In the genomic region with DNA sequence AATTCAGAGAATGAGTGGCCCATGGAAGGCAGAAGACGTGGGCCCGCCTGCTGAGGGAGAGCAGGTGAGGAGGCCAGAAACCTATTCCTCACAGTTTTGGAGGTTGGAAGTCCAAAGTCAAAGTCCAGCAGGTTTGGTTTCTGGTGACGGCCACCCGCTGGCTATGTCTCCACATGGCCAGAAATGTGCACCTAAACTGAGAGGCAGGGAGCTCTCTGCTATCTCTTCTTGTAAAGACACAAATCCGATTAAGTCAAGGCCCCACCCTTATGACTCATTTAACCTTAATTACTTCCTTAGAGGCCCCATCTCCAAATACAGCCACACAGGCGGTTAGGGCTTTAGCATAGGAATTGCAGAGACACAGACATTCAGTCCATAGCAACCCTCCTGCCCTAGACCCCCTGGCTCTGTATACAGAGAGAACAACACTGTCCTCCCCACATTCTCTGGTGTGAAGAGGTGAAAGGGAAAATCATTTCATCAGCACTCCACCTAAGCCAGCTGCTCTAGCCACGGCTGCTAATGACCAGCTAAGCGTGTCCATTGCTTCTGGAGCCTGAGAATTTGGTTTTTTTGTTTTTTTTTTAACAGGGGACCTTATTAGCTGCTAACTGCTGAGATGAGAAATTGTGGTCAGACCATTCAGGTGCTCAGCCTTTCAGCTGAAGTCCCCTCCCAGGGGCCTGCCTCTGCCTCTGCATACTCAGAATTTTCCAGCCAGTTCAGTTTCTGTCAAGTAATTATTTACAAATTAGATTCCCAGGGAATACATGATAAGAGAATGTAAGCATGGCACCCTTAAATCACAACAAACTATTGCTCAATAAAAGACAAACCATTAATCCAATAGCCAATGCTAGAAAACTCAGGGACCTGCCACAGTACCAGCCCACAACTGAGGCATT, we compare ENCODE assay signal across 1 cellular context.
TF ChIP-seq lines count a peak whose summit lies in the region.

No MANE protein-coding gene starts in this region.

TF ChIP-seq in GM12878, 131 proteins besides CTCF, POLR2A, EP300 and RAD21 (continued from another document and continues in another):
- TF ChIP-seq BACH1 (IDR thresholded peaks at IDR 0.05; ENCODE audit: borderline replicate concordance) (peak; percentile 12; the same call in 1 of the 2 replicates), NBN (IDR thresholded peaks at IDR 0.05) (peak; percentile 90), JUNB (IDR thresholded peaks at IDR 0.05) (peak; percentile 74), KDM1A (IDR thresholded peaks at IDR 0.05; ENCODE audit: borderline replicate concordance) (no peak), ASH2L (IDR thresholded peaks at IDR 0.05; ENCODE audit: borderline replicate concordance, low read depth) (no peak), ATF7 (IDR thresholded peaks at IDR 0.05; ENCODE audit: low read depth) (peak; percentile 88), FOXK2 (IDR thresholded peaks at IDR 0.05) (no peak), NR2C1 (IDR thresholded peaks at IDR 0.05) (no peak), RELB (IDR thresholded peaks at IDR 0.05; ENCODE audit: low read depth) (peak; percentile 93), EED (IDR thresholded peaks at IDR 0.05; ENCODE audit: low read depth) (peak; percentile 88), STAT3 (IDR thresholded peaks at IDR 0.05; ENCODE audit: low read depth, low read length) (peak; percentile 74; the same call in 1 of the 2 replicates), SMC3 (IDR thresholded peaks at IDR 0.05; ENCODE audit: borderline replicate concordance, low read length) (peak; percentile 34; the same call in 1 of the 2 replicates), MYC (IDR thresholded peaks at IDR 0.05; ENCODE audit: insufficient read depth, insufficient read length, insufficient replicate concordance, low read length, severe bottlenecking) (no peak), CBX3 (IDR thresholded peaks at IDR 0.05; ENCODE audit: borderline replicate concordance, low read depth) (no peak), BRCA1 (IDR thresholded peaks at IDR 0.05; ENCODE audit: low read depth, low read length) (no peak), CHD1 (IDR thresholded peaks at IDR 0.05; ENCODE audit: low read depth, low read length) (no peak), USF2 (IDR thresholded peaks at IDR 0.05; ENCODE audit: borderline replicate concordance, low read depth, low read length) (no peak), SMAD1 (IDR thresholded peaks at IDR 0.05; ENCODE audit: low read depth, partially characterized antibody) (peak; percentile 92), CBX5 (IDR thresholded peaks at IDR 0.05; ENCODE audit: low read depth) (peak; percentile 91; the same call in 1 of the 2 replicates), ATF2 (IDR thresholded peaks at IDR 0.05; ENCODE audit: low read length) (peak; percentile 97), MTA3 (IDR thresholded peaks at IDR 0.05; ENCODE audit: borderline replicate concordance, low read length) (no peak; the same call in 1 of the 2 replicates), STAT1 (conservative IDR thresholded peaks at IDR 0.05) (peak; percentile 40; the same call in 1 of the 2 replicates), ZNF217 (IDR thresholded peaks at IDR 0.05) (peak; percentile 81), BMI1 (IDR thresholded peaks at IDR 0.05; ENCODE audit: borderline replicate concordance) (peak; percentile 51; the same call in 1 of the 2 replicates), ZBED1 (IDR thresholded peaks at IDR 0.05; ENCODE audit: borderline replicate concordance) (peak; percentile 83; the same call in 1 of the 2 replicates), ZNF24 (IDR thresholded peaks at IDR 0.05) (peak; percentile 97), ZNF622 (IDR thresholded peaks at IDR 0.05) (no peak), BHLHE40 (IDR thresholded peaks at IDR 0.05; ENCODE audit: borderline replicate concordance in 1 of 2, low read depth in 2 of 2, low read length in 1 of 2) (peak; percentile 46 to 71; a peak in 3 of 4 replicates), ZNF384 (IDR thresholded peaks at IDR 0.05; ENCODE audit: borderline replicate concordance, low read depth, low read length) (peak; percentile 98), ELK1 (IDR thresholded peaks at IDR 0.05; ENCODE audit: low read depth, low read length) (no peak), ZNF592 (IDR thresholded peaks at IDR 0.05) (peak; percentile 52; the same call in 1 of the 2 replicates), YY1 (IDR thresholded peaks at IDR 0.05; ENCODE audit: low read depth, low read length) (peak; percentile 34; the same call in 1 of the 2 replicates)
- TF ChIP-seq, protein P1, sequence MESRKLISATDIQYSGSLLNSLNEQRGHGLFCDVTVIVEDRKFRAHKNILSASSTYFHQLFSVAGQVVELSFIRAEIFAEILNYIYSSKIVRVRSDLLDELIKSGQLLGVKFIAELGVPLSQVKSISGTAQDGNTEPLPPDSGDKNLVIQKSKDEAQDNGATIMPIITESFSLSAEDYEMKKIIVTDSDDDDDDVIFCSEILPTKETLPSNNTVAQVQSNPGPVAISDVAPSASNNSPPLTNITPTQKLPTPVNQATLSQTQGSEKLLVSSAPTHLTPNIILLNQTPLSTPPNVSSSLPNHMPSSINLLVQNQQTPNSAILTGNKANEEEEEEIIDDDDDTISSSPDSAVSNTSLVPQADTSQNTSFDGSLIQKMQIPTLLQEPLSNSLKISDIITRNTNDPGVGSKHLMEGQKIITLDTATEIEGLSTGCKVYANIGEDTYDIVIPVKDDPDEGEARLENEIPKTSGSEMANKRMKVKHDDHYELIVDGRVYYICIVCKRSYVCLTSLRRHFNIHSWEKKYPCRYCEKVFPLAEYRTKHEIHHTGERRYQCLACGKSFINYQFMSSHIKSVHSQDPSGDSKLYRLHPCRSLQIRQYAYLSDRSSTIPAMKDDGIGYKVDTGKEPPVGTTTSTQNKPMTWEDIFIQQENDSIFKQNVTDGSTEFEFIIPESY (IDR thresholded peaks at IDR 0.05) = no peak
- TF ChIP-seq, protein P2, sequence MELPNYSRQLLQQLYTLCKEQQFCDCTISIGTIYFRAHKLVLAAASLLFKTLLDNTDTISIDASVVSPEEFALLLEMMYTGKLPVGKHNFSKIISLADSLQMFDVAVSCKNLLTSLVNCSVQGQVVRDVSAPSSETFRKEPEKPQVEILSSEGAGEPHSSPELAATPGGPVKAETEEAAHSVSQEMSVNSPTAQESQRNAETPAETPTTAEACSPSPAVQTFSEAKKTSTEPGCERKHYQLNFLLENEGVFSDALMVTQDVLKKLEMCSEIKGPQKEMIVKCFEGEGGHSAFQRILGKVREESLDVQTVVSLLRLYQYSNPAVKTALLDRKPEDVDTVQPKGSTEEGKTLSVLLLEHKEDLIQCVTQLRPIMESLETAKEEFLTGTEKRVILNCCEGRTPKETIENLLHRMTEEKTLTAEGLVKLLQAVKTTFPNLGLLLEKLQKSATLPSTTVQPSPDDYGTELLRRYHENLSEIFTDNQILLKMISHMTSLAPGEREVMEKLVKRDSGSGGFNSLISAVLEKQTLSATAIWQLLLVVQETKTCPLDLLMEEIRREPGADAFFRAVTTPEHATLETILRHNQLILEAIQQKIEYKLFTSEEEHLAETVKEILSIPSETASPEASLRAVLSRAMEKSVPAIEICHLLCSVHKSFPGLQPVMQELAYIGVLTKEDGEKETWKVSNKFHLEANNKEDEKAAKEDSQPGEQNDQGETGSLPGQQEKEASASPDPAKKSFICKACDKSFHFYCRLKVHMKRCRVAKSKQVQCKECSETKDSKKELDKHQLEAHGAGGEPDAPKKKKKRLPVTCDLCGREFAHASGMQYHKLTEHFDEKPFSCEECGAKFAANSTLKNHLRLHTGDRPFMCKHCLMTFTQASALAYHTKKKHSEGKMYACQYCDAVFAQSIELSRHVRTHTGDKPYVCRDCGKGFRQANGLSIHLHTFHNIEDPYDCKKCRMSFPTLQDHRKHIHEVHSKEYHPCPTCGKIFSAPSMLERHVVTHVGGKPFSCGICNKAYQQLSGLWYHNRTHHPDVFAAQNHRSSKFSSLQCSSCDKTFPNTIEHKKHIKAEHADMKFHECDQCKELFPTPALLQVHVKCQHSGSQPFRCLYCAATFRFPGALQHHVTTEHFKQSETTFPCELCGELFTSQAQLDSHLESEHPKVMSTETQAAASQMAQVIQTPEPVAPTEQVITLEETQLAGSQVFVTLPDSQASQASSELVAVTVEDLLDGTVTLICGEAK (IDR thresholded peaks at IDR 0.05; ENCODE audit: borderline replicate concordance) = no peak
- TF ChIP-seq, protein P3, sequence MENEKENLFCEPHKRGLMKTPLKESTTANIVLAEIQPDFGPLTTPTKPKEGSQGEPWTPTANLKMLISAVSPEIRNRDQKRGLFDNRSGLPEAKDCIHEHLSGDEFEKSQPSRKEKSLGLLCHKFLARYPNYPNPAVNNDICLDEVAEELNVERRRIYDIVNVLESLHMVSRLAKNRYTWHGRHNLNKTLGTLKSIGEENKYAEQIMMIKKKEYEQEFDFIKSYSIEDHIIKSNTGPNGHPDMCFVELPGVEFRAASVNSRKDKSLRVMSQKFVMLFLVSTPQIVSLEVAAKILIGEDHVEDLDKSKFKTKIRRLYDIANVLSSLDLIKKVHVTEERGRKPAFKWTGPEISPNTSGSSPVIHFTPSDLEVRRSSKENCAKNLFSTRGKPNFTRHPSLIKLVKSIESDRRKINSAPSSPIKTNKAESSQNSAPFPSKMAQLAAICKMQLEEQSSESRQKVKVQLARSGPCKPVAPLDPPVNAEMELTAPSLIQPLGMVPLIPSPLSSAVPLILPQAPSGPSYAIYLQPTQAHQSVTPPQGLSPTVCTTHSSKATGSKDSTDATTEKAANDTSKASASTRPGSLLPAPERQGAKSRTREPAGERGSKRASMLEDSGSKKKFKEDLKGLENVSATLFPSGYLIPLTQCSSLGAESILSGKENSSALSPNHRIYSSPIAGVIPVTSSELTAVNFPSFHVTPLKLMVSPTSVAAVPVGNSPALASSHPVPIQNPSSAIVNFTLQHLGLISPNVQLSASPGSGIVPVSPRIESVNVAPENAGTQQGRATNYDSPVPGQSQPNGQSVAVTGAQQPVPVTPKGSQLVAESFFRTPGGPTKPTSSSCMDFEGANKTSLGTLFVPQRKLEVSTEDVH (IDR thresholded peaks at IDR 0.05; ENCODE audit: low read depth, partially characterized antibody) = no peak
